In genomic region chr20:32904678-32905077, GRCh38 we compare ENCODE assay signal across 6 cellular contexts. TPM values are rescaled to one million over a fixed set of nuclear protein-coding genes. Genes with fewer than 3 reads are reported as not detected.
"Had no signal": no experiment of that assay in that cellular context is flagged by ENCODE, and none has a peak within 500 bp of the region (broad histone marks: within the 10 kb centered on the region; RNA-seq: fewer than 3 reads in every experiment).

No MANE protein-coding gene starts in this region.

RNA-seq across cellular contexts. Expression of gene EFCAB8, which starts 46.0 kb away (rescaled TPM):
- total RNA-seq: OCI-LY7, PC-3, PC-9, Right ventricle myocardium superior, SK-MEL-5 had no signal
- polyA plus RNA-seq: SK-N-SH had no signal
